8 cellular contexts compared by ENCODE assay signal in genomic region chr4:1856071-1856919, GRCh38. TPM values are rescaled to one million over a fixed set of nuclear protein-coding genes. Genes with fewer than 3 reads are reported as not detected.
DNase-seq lines count a peak whose midpoint lies in the region; ATAC-seq and TF ChIP-seq lines count a peak whose summit lies in the region.

Gene LETM1, minus strand, starts transcription at chr4:1856156. Its CDS starts 206 bp downstream, at chr4:1855950.

- intact Hi-C loops in activated CD4-positive, alpha-beta T cell treated with anti-CD3 and anti-CD28 coated beads, Interleukin-2, amount 10 ng/mL, durations not matched to agents 24 days and 14 days (cut with micrococcal nuclease): loop anchor here (1.0 to 10.0 kb wide), 5 partner anchors 14 to 1107 kb away; partner anchors contain the start of genes CFAP99, GRK4, NOP14 and TACC3

- peaks cover 24% of the 10 kb centered on the region for H3K4me1 Mint-ChIP-seq in activated CD4-positive, alpha-beta T cell treated with anti-CD3 and anti-CD28 coated beads, Interleukin-2, amount 10 ng/mL, durations not matched to agents 24 days and 14 days

- H3K27ac Mint-ChIP-seq in activated CD4-positive, alpha-beta T cell treated with anti-CD3 and anti-CD28 coated beads, Interleukin-2, amount 10 ng/mL, durations not matched to agents 24 days and 14 days: peak within 1 kb of the TSS; percentile 82

- no peaks in the 10 kb centered on the region for H3K27me3 ChIP-seq in BLaER1

- peak; percentile 88 for ATAC-seq in HG03460 (IDR thresholded peaks at IDR 0.05; ENCODE audit: unreplicated experiment)
- peak; percentile 94 for ATAC-seq in left lobe of liver

- H3K4me3 Mint-ChIP-seq in activated CD4-positive, alpha-beta T cell treated with anti-CD3 and anti-CD28 coated beads, Interleukin-2, amount 10 ng/mL, durations not matched to agents 24 days and 14 days: peak within 1 kb of the TSS; percentile 90

- peaks cover 52% of the 10 kb centered on the region for H3K4me1 ChIP-seq in BLaER1

- peak within 1 kb of the TSS; percentile 85 for H3K4me2 ChIP-seq in BLaER1

- H3K27me3 Mint-ChIP-seq in activated CD4-positive, alpha-beta T cell treated with anti-CD3 and anti-CD28 coated beads, Interleukin-2, amount 10 ng/mL, durations not matched to agents 24 days and 14 days: no peaks in the 10 kb centered on the region

- H3K9ac ChIP-seq in BLaER1: peak within 1 kb of the TSS; percentile 89

- TF ChIP-seq CTCF in coronary artery (IDR thresholded peaks at IDR 0.05): no peak

- DNase-seq in GM19240 (ENCODE audit: insufficient read length, low spot score) (peak; percentile 98), NCI-H524 treated with DMSO at 0.1 percent for 48 hours (lab: John Stamatoyannopoulos, UW) (peak; percentile 56), coronary artery (ENCODE audit: low spot score) (peak; percentile 97), left lobe of liver (ENCODE audit: low spot score) (peak; percentile 98)
- peak; percentile 99 for DNase-seq in activated CD4-positive, alpha-beta T cell treated with anti-CD3 and anti-CD28 coated beads, Interleukin-2, amount 10 ng/mL, durations not matched to agents 24 days and 14 days
- peak; percentile 91 for DNase-seq in stimulated activated CD4-positive, alpha-beta T cell treated with anti-CD3 and anti-CD28 coated beads, Interleukin-2, amount 100 ng/mL, for 4 hours (ENCODE audit: low read depth)

- peak within 1 kb of the TSS; percentile 84 for H3K4me3 ChIP-seq in BLaER1
- peak within 1 kb of the TSS; percentile 96 for H3K4me3 ChIP-seq in coronary artery

- no peaks in the 10 kb centered on the region for H3K9me3 ChIP-seq in BLaER1

- peaks cover 20% of the 10 kb centered on the region for H3K36me3 ChIP-seq in BLaER1

- peaks cover 10% of the 10 kb centered on the region for H3K36me3 Mint-ChIP-seq in activated CD4-positive, alpha-beta T cell treated with anti-CD3 and anti-CD28 coated beads, Interleukin-2, amount 10 ng/mL, durations not matched to agents 24 days and 14 days (ENCODE audit: low read depth)

- H3K27ac ChIP-seq in BLaER1 (peak within 1 kb of the TSS; percentile 89), coronary artery (peak within 1 kb of the TSS; percentile 75 to 84)

- peaks cover 43% of the 10 kb centered on the region for H4K20me1 ChIP-seq in BLaER1

- no peaks in the 10 kb centered on the region for H3K9me3 Mint-ChIP-seq in activated CD4-positive, alpha-beta T cell treated with anti-CD3 and anti-CD28 coated beads, Interleukin-2, amount 10 ng/mL, durations not matched to agents 24 days and 14 days

RNA-seq across cellular contexts. Expression of gene LETM1, which starts in this region (rescaled TPM):
- 97.2 and 98.7 TPM in 2 replicates for total RNA-seq in activated CD4-positive, alpha-beta T cell treated with anti-CD3 and anti-CD28 coated beads, Interleukin-2, amount 10 ng/mL, durations not matched to agents 24 days and 14 days
- total RNA-seq in left lobe of liver: 28.1 TPM

Comparison
In these comparisons a context has a peak if more than half of its experiments do, and no peak if none do; other contexts are left out.
1. Peak in every context shown above with its lines: DNase-seq, ATAC-seq, H3K4me3 ChIP-seq and H3K27ac ChIP-seq.